In genomic region chr7:95405208-95405607, GRCh38 we compare ENCODE assay signal across 23 cellular contexts. TPM values are rescaled to one million over a fixed set of nuclear protein-coding genes. Genes with fewer than 3 reads are reported as not detected.
DNase-seq lines count a peak whose midpoint lies in the region; ATAC-seq, FAIRE-seq and TF ChIP-seq lines count a peak whose summit lies in the region.
"Had no signal": no experiment of that assay in that cellular context is flagged by ENCODE, and none has a peak within 500 bp of the region (broad histone marks: within the 10 kb centered on the region; RNA-seq: fewer than 3 reads in every experiment).

No MANE protein-coding gene starts in this region.

- H3K9me3 ChIP-seq in PC-3 (ENCODE audit: low read length) (no peaks in the 10 kb centered on the region), endothelial cell of umbilical vein (replicated peaks; ENCODE audit: control insufficient read depth, insufficient read depth, low read length) (no peaks in the 10 kb centered on the region)
- H3K9me3 ChIP-seq: A549; BE2C; BLaER1 treated with 17β-estradiol and CSF1 and Interleukin-3, amounts not matched to agents 10 nM and 100 nM; Caco-2 had no signal

- H3K36me3 ChIP-seq in PC-3 (ENCODE audit: low read depth, low read length) (peaks cover 9% of the 10 kb centered on the region; the same call in 1 of the 2 replicates), endothelial cell of umbilical vein (ENCODE audit: control insufficient read depth in 2 of 2, extremely low read depth in 1 of 2, insufficient read depth in 2 of 2, low read length in 2 of 2) (peaks cover 4% of the 10 kb centered on the region in 2 experiments)
- H3K36me3 ChIP-seq: BE2C had no signal

- H3K9ac ChIP-seq in PC-3 (ENCODE audit: low read length) (no peak overlapping the region), endothelial cell of umbilical vein (replicated peaks; ENCODE audit: extremely low read depth, insufficient read depth, low read length) (no peak overlapping the region)
- H3K9ac ChIP-seq: BLaER1 treated with 17β-estradiol and CSF1 and Interleukin-3, amounts not matched to agents 10 nM and 100 nM; GM23248 had no signal

- dilution Hi-C loops in endothelial cell of umbilical vein (cut with MboI; ENCODE audit: extremely low pct_ligation_motif_present, low sequenced_read_pairs): no loop called here

- CTCF ChIA-PET in PC-3 (lab: Charles Lee): no interaction called here
- CTCF ChIA-PET in endothelial cell of umbilical vein (lab: Charles Lee): interaction anchor here (1.2 kb wide), 1 partner anchor 10 kb away, joined by 3 read pairs; no protein-coding TSS in a partner anchor

- H3F3A ChIP-seq in PC-3 (ENCODE audit: low read length, unreplicated experiment): no peaks in the 10 kb centered on the region

- FAIRE-seq in endothelial cell of umbilical vein (lab: Jason Lieb, UNC): no peak
- FAIRE-seq: G401.6, GM12892, GM19239, H1 had no signal

- no peaks in the 10 kb centered on the region for H3K9me2 ChIP-seq in PC-3 (replicated peaks; ENCODE audit: low read length)

- H2AFZ ChIP-seq in PC-3 (ENCODE audit: low read length): no peak overlapping the region
- no peak overlapping the region for H2AFZ ChIP-seq in endothelial cell of umbilical vein (ENCODE audit: low read depth, low read length)

- no peaks in the 10 kb centered on the region for H3K9me1 ChIP-seq in endothelial cell of umbilical vein (replicated peaks; ENCODE audit: control insufficient read depth, extremely low read depth, insufficient read depth, low read length)

- H3K4me3 ChIP-seq in PC-3 (ENCODE audit: low read length): no peak overlapping the region
- no peak overlapping the region for H3K4me3 ChIP-seq in endothelial cell of umbilical vein (replicated peaks in 1 of 3; ENCODE audit: insufficient read depth in 1 of 3, low read depth in 1 of 3, low read length in 3 of 3)
- H3K4me3 ChIP-seq: A549; BLaER1 treated with 17β-estradiol and CSF1 and Interleukin-3, amounts not matched to agents 10 nM and 100 nM; GM23248 had no signal

- POLR2A ChIA-PET in PC-3 (lab: Charles Lee; ENCODE audit: unreplicated experiment): no interaction called here
- POLR2A ChIA-PET in endothelial cell of umbilical vein (lab: Charles Lee): no interaction called here

- no peak for TF ChIP-seq CTCF in PC-3 (conservative IDR thresholded peaks at IDR 0.05; ENCODE audit: low read depth, low read length)
- TF ChIP-seq CTCF in endothelial cell of umbilical vein (IDR thresholded peaks at IDR 0.05; ENCODE audit: extremely low read depth in 1 of 2, insufficient read depth in 1 of 2, low read depth in 1 of 2, low read length in 2 of 2): no peak

- no peak overlapping the region for H3K4me2 ChIP-seq in PC-3 (ENCODE audit: low read length)
- no peak overlapping the region for H3K4me2 ChIP-seq in endothelial cell of umbilical vein (ENCODE audit: insufficient read depth, low read length)
- H3K4me2 ChIP-seq: BLaER1 treated with 17β-estradiol and CSF1 and Interleukin-3, amounts not matched to agents 10 nM and 100 nM had no signal

- H4K20me1 ChIP-seq in PC-3 (ENCODE audit: low read length): no peaks in the 10 kb centered on the region
- no peaks in the 10 kb centered on the region for H4K20me1 ChIP-seq in endothelial cell of umbilical vein (replicated peaks; ENCODE audit: control insufficient read depth, extremely low read depth, insufficient read depth, low read length)
- H4K20me1 ChIP-seq: BLaER1 treated with 17β-estradiol and CSF1 and Interleukin-3, amounts not matched to agents 10 nM and 100 nM had no signal

- TF ChIP-seq POLR2A in endothelial cell of umbilical vein (IDR thresholded peaks at IDR 0.05; ENCODE audit: low read depth, low read length): no peak

- intact Hi-C loops in PC-3 (cut with micrococcal nuclease) (no loop called here), endothelial cell of umbilical vein (cut with micrococcal nuclease) (no loop called here)

- DNase-seq in PC-3 (no peak), endothelial cell of umbilical vein (ENCODE audit: low read depth, low spot score) (no peak), superior temporal gyrus (ENCODE audit: extremely low spot score) (peak; percentile 62), COLO829 (ENCODE audit: low spot score) (no peak), nucleus accumbens (lab: John Stamatoyannopoulos, UW) (no peak)
- DNase-seq: 8988T, ACHN, AML-193, BE2C, Caco-2, DMS153, DND-41, GM23248, H7, HCEC 1CT had no signal

- no peaks in the 10 kb centered on the region for H3K4me1 ChIP-seq in PC-3 (ENCODE audit: insufficient read depth, low read length)
- H3K4me1 ChIP-seq in endothelial cell of umbilical vein (ENCODE audit: control insufficient read depth, extremely low read depth, insufficient read depth, low read length): no peaks in the 10 kb centered on the region
- H3K4me1 ChIP-seq: BE2C; BLaER1 treated with 17β-estradiol and CSF1 and Interleukin-3, amounts not matched to agents 10 nM and 100 nM; Caco-2 had no signal

- no peaks in the 10 kb centered on the region for H3K79me2 ChIP-seq in PC-3 (ENCODE audit: low read length)
- no peaks in the 10 kb centered on the region for H3K79me2 ChIP-seq in endothelial cell of umbilical vein (ENCODE audit: control insufficient read depth, insufficient read depth, low read length)

- BruUV-seq in PC-3 (replicated peaks; lab: Mats Ljungman, UMichigan) (TSS peak; percentile 43), endothelial cell of umbilical vein (replicated peaks; lab: Mats Ljungman, UMichigan) (TSS peak; percentile 57)

- ATAC-seq in PC-3: no peak
- ATAC-seq in GM18861 (IDR thresholded peaks at IDR 0.05; ENCODE audit: unreplicated experiment): no peak
- ATAC-seq: A549 had no signal

- H3K27ac ChIP-seq in PC-3 (ENCODE audit: low read length): no peak overlapping the region
- no peak overlapping the region for H3K27ac ChIP-seq in endothelial cell of umbilical vein (ENCODE audit: insufficient read depth, low read depth, low read length)
- H3K27ac ChIP-seq: BLaER1 treated with 17β-estradiol and CSF1 and Interleukin-3, amounts not matched to agents 10 nM and 100 nM; GM23248 had no signal

- H3K27me3 ChIP-seq in PC-3 (ENCODE audit: low read length): no peaks in the 10 kb centered on the region
- no peaks in the 10 kb centered on the region for H3K27me3 ChIP-seq in endothelial cell of umbilical vein (ENCODE audit: control insufficient read depth in 2 of 2, insufficient read depth in 2 of 2, low read length in 2 of 2)
- H3K27me3 ChIP-seq: BLaER1 treated with 17β-estradiol and CSF1 and Interleukin-3, amounts not matched to agents 10 nM and 100 nM had no signal

TF ChIP-seq in endothelial cell of umbilical vein, 7 proteins besides CTCF, POLR2A, EP300 and RAD21:
- no peak for TF ChIP-seq EZH2 (IDR thresholded peaks at IDR 0.05; ENCODE audit: borderline replicate concordance, low read depth, low read length, severe bottlenecking)
- no peak for TF ChIP-seq MAX (IDR thresholded peaks at IDR 0.05; ENCODE audit: insufficient read depth, insufficient read length)
- no peak for TF ChIP-seq POLR2AphosphoS5 (IDR thresholded peaks at IDR 0.05; ENCODE audit: insufficient read depth, low read depth, low read length)
- TF ChIP-seq GATA2 (IDR thresholded peaks at IDR 0.05; ENCODE audit: insufficient read depth, insufficient read length, low read depth, low read length): no peak
- TF ChIP-seq MYC (IDR thresholded peaks at IDR 0.05; ENCODE audit: low read depth, low read length): no peak
- no peak for TF ChIP-seq JUN (IDR thresholded peaks at IDR 0.05; ENCODE audit: borderline replicate concordance, insufficient read depth, insufficient read length, low read depth)
- TF ChIP-seq FOS (IDR thresholded peaks at IDR 0.05; ENCODE audit: borderline replicate concordance, insufficient read depth, low read length): no peak

RNA-seq across cellular contexts. Expression of gene PON3, which starts 9.0 kb away (rescaled TPM):
- total RNA-seq in PC-3 (2014; rRNA removed): not detected in 2 replicates
- 2.0 and 3.4 TPM in 2 replicates for total RNA-seq in endothelial cell of umbilical vein
- polyA plus RNA-seq in endothelial cell of umbilical vein: 0.62 and 0.83 TPM in 2 replicates
- polyA plus RNA-seq in endothelial cell of umbilical vein (2011; cell fraction: cytosol; rRNA removed): 0.32 and 0.37 TPM in 2 replicates
- polyA plus RNA-seq in endothelial cell of umbilical vein (2011; cell fraction: nucleus; rRNA removed): 5.5 and 6.9 TPM in 2 replicates
- polyA plus RNA-seq in endothelial cell of umbilical vein (2012): not detected in 2 replicates
- 0.34 and 2.2 TPM in 2 replicates for polyA minus RNA-seq in endothelial cell of umbilical vein
- polyA minus RNA-seq in endothelial cell of umbilical vein (2011; cell fraction: cytosol; rRNA and poly(A)+ RNA removed): not detected
- polyA minus RNA-seq in endothelial cell of umbilical vein (2011; cell fraction: nucleus; rRNA and poly(A)+ RNA removed): 4.7 and 5.2 TPM in 2 replicates
- total RNA-seq: CD4-positive, alpha-beta memory T cell; GM23248; H1; H7 had no signal
- polyA plus RNA-seq: CD4-positive, alpha-beta memory T cell; GM23248; H1 had no signal

RNA-seq across cellular contexts. Expression of gene PON2, which starts 29.6 kb away (rescaled TPM):
- total RNA-seq in PC-3 (2014; rRNA removed): 51.6 and 56.4 TPM in 2 replicates
- 125 and 134 TPM in 2 replicates for total RNA-seq in endothelial cell of umbilical vein
- 99.0 and 110 TPM in 2 replicates for polyA plus RNA-seq in endothelial cell of umbilical vein
- 103 and 111 TPM in 2 replicates for polyA plus RNA-seq in endothelial cell of umbilical vein (2011; cell fraction: cytosol; rRNA removed)
- polyA plus RNA-seq in endothelial cell of umbilical vein (2011; cell fraction: nucleus; rRNA removed): 184 and 235 TPM in 2 replicates
- 127 and 147 TPM in 2 replicates for polyA plus RNA-seq in endothelial cell of umbilical vein (2012)
- 52.3 and 59.6 TPM in 2 replicates for polyA minus RNA-seq in endothelial cell of umbilical vein
- 50.7 TPM for polyA minus RNA-seq in endothelial cell of umbilical vein (2011; cell fraction: cytosol; rRNA and poly(A)+ RNA removed)
- polyA minus RNA-seq in endothelial cell of umbilical vein (2011; cell fraction: nucleus; rRNA and poly(A)+ RNA removed): 80.1 and 107 TPM in 2 replicates
